Comparison of ENCODE assay signal across 2 cellular contexts in the genomic region with DNA sequence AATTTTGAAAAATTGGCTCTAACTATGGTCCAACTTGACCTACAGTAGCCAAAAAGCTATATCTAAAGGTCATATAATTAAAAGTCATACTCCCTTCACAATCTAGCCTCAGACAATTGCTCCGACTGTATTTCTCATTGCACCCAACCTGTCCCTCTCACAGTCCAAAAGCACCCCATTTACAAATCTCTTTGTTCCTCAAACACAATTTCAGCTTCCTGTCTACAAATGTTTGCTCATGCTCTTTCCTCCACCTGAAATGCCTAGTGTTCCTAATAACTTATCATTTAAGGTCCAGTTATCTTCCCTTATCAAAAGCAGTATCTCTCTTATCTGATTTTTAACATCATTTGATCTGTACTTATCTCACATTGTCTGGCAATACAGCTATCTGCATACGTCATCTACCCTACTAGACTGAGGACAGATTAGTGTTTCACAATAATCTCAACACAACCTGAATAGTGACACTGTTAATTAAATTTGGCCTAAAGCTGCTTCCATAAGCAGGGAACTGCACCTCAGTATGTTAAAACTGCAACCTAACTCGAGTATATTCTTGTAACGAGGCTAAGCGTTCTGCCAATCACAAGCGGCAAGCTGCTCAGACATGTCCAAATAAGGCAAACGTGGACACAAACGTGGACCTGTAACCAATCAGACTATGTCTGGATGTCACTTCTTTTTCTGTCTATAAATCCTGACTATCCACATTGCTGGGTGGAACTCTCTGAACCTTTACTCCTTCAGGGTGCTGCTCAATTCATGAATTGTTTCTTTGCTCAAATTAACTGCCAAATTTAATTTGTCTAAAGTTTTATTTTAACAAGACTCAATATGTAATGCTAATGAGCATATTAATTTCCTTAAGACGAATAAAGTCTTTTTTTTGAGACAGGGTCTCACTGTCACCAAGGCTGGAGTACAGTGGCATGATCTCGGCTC.
TF ChIP-seq lines count a peak whose summit lies in the region.

No MANE protein-coding gene starts in this region.

TF ChIP-seq in HEK293, 187 proteins besides CTCF, POLR2A, EP300 and RAD21:
- TF ChIP-seq ZNF549 (tag by site-specific recombination; IDR thresholded peaks at IDR 0.05) (peak; percentile 91), EGR2 (tag by site-specific recombination; IDR thresholded peaks at IDR 0.05; ENCODE audit: low read depth) (no peak)
TF ChIP-seq in HEK293: peak in this region for 1.

TF ChIP-seq in K562, 482 proteins besides CTCF, POLR2A, EP300 and RAD21 (continues in another document):
- TF ChIP-seq JUNB (CRISPR knock-in tag; conservative IDR thresholded peaks at IDR 0.05): no peak
- TF ChIP-seq ATF1 (CRISPR knock-in tag; IDR thresholded peaks at IDR 0.05): no peak
- peak; percentile 39; the same call in 1 of the 2 replicates for TF ChIP-seq ATF1 (tag; IDR thresholded peaks at IDR 0.05)
- TF ChIP-seq, protein P1, sequence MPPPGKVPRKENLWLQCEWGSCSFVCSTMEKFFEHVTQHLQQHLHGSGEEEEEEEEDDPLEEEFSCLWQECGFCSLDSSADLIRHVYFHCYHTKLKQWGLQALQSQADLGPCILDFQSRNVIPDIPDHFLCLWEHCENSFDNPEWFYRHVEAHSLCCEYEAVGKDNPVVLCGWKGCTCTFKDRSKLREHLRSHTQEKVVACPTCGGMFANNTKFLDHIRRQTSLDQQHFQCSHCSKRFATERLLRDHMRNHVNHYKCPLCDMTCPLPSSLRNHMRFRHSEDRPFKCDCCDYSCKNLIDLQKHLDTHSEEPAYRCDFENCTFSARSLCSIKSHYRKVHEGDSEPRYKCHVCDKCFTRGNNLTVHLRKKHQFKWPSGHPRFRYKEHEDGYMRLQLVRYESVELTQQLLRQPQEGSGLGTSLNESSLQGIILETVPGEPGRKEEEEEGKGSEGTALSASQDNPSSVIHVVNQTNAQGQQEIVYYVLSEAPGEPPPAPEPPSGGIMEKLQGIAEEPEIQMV (tag; conservative IDR thresholded peaks at IDR 0.05; ENCODE audit: low read depth): no peak
- peak; percentile 21; the same call in 1 of the 2 replicates for TF ChIP-seq ARID1B (IDR thresholded peaks at IDR 0.05)
- no peak for TF ChIP-seq GABPA (tag; conservative IDR thresholded peaks at IDR 0.05; ENCODE audit: low read depth)
- peak; percentile 28 for TF ChIP-seq NFYB (IDR thresholded peaks at IDR 0.05; ENCODE audit: extremely low read depth, insufficient read length)
- no peak for TF ChIP-seq TCF7 (IDR thresholded peaks at IDR 0.05; ENCODE audit: borderline replicate concordance)
- no peak for TF ChIP-seq NEUROD1 (IDR thresholded peaks at IDR 0.05; ENCODE audit: borderline replicate concordance, low read depth, low read length, partially characterized antibody)
- TF ChIP-seq POLR2H (tag; IDR thresholded peaks at IDR 0.05; ENCODE audit: low read depth): 0 out of 2 replicates have a peak, but pooled peaks have one; percentile 22
- TF ChIP-seq TRIM24 (IDR thresholded peaks at IDR 0.05): 0 out of 4 replicates have a peak, but pooled peaks have one; percentile 17 to 54
- TF ChIP-seq DACH1 (IDR thresholded peaks at IDR 0.05; ENCODE audit: partially characterized antibody): peak; percentile 41
- peak; percentile 27 for TF ChIP-seq MEIS2 (IDR thresholded peaks at IDR 0.05; ENCODE audit: partially characterized antibody)
- 0 out of 4 replicates have a peak, but pooled peaks of 1 of the 2 experiments have one; percentile 24 for TF ChIP-seq HDAC1 (IDR thresholded peaks at IDR 0.05)
- no peak for TF ChIP-seq NR3C1 (CRISPR knock-in tag; IDR thresholded peaks at IDR 0.05)
- TF ChIP-seq ZBTB2 (IDR thresholded peaks at IDR 0.05): peak; percentile 81; the same call in 1 of the 2 replicates
- TF ChIP-seq MTA1 (IDR thresholded peaks at IDR 0.05; ENCODE audit: borderline replicate concordance): peak; percentile 84
- TF ChIP-seq UBTF (IDR thresholded peaks at IDR 0.05; ENCODE audit: borderline replicate concordance in 1 of 2, low read depth in 2 of 2, low read length in 2 of 2): no peak
- TF ChIP-seq GATAD2A (IDR thresholded peaks at IDR 0.05): peak; percentile 75; the same call in 1 of the 2 replicates
- 0 out of 2 replicates have a peak, but pooled peaks have one; percentile 18 for TF ChIP-seq BCOR (IDR thresholded peaks at IDR 0.05)
- TF ChIP-seq, protein P2, sequence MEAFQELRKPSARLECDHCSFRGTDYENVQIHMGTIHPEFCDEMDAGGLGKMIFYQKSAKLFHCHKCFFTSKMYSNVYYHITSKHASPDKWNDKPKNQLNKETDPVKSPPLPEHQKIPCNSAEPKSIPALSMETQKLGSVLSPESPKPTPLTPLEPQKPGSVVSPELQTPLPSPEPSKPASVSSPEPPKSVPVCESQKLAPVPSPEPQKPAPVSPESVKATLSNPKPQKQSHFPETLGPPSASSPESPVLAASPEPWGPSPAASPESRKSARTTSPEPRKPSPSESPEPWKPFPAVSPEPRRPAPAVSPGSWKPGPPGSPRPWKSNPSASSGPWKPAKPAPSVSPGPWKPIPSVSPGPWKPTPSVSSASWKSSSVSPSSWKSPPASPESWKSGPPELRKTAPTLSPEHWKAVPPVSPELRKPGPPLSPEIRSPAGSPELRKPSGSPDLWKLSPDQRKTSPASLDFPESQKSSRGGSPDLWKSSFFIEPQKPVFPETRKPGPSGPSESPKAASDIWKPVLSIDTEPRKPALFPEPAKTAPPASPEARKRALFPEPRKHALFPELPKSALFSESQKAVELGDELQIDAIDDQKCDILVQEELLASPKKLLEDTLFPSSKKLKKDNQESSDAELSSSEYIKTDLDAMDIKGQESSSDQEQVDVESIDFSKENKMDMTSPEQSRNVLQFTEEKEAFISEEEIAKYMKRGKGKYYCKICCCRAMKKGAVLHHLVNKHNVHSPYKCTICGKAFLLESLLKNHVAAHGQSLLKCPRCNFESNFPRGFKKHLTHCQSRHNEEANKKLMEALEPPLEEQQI (IDR thresholded peaks at IDR 0.05): peak; percentile 39; the same call in 1 of the 2 replicates
- TF ChIP-seq SP2 (IDR thresholded peaks at IDR 0.05; ENCODE audit: extremely low read depth, low read depth, low read length, poor library complexity, severe bottlenecking): no peak
- no peak for TF ChIP-seq HBP1 (CRISPR knock-in tag; IDR thresholded peaks at IDR 0.05)
- TF ChIP-seq ZFPM2 (CRISPR knock-in tag; IDR thresholded peaks at IDR 0.05): 0 out of 2 replicates have a peak, but pooled peaks have one; percentile 19
- TF ChIP-seq CEBPB (tag; IDR thresholded peaks at IDR 0.05): peak; percentile 65
- TF ChIP-seq CTBP1 (IDR thresholded peaks at IDR 0.05; ENCODE audit: borderline replicate concordance): no peak
- TF ChIP-seq CBFA2T3 (IDR thresholded peaks at IDR 0.05): peak; percentile 13; the same call in 1 of the 2 replicates
- no peak for TF ChIP-seq SIRT6 (IDR thresholded peaks at IDR 0.05; ENCODE audit: low read depth, low read length)
- TF ChIP-seq RBM25 (IDR thresholded peaks at IDR 0.05; ENCODE audit: low read depth, low read length, severe bottlenecking): peak; percentile 29
- 0 out of 2 replicates have a peak, but pooled peaks have one; percentile 30 for TF ChIP-seq ELF2 (CRISPR knock-in tag; IDR thresholded peaks at IDR 0.05)
- TF ChIP-seq ZNF175 (CRISPR knock-in tag; IDR thresholded peaks at IDR 0.05; ENCODE audit: low read depth): no peak
- TF ChIP-seq ZNF407 (IDR thresholded peaks at IDR 0.05; ENCODE audit: low read depth): peak; percentile 62; the same call in 1 of the 2 replicates
- TF ChIP-seq JUN (IDR thresholded peaks at IDR 0.05; ENCODE audit: borderline replicate concordance, low read depth, low read length): no peak
- TF ChIP-seq JUN (CRISPR knock-in tag; IDR thresholded peaks at IDR 0.05; ENCODE audit: borderline replicate concordance): 0 out of 2 replicates have a peak, but pooled peaks have one; percentile 24
- TF ChIP-seq STAT5B (CRISPR knock-in tag; IDR thresholded peaks at IDR 0.05): no peak
